11 cellular contexts compared by ENCODE assay signal in genomic region chr1:246005067-246005466, GRCh38.
DNase-seq lines count a peak whose midpoint lies in the region; ATAC-seq and TF ChIP-seq lines count a peak whose summit lies in the region.
"Had no signal": no experiment of that assay in that cellular context is flagged by ENCODE, and none has a peak within 500 bp of the region (broad histone marks: within the 10 kb centered on the region; RNA-seq: fewer than 3 reads in every experiment).

No MANE protein-coding gene starts in this region.

- H3K36me3 ChIP-seq in trophoblast cell (ENCODE audit: control insufficient read depth in 1 of 2, insufficient read depth in 2 of 2, low read length in 2 of 2), result no peaks in the 10 kb centered on the region

- no peak overlapping the region for H4K91ac ChIP-seq in trophoblast cell (ENCODE audit: low read depth, low read length)

- no peaks in the 10 kb centered on the region for H3K79me2 ChIP-seq in trophoblast cell (ENCODE audit: control insufficient read depth, insufficient read depth, low read length, poor library complexity)

- no peak for TF ChIP-seq POLR2A in erythroblast (IDR thresholded peaks at IDR 0.05; ENCODE audit: low read length)

- no peak overlapping the region for H2AK5ac ChIP-seq in trophoblast cell (ENCODE audit: low read length)

- H2BK5ac ChIP-seq in trophoblast cell (ENCODE audit: low read depth, low read length, poor library complexity), result peak overlapping the region; percentile 32

- peaks cover 39% of the 10 kb centered on the region for H3K4me1 Mint-ChIP-seq in mesothelial cell of epicardium

- TF ChIP-seq CTCF in epithelial cell of esophagus (IDR thresholded peaks at IDR 0.05; ENCODE audit: insufficient read depth, low read depth, low read length, missing control alignments) (no peak), mesothelial cell of epicardium (IDR thresholded peaks at IDR 0.05; ENCODE audit: unreplicated experiment) (no peak)

- H3K23ac ChIP-seq in trophoblast cell (ENCODE audit: low read length), result no peak overlapping the region

- no peak overlapping the region for H3K4me3 ChIP-seq in epithelial cell of esophagus (ENCODE audit: low read length)
- H3K4me3 ChIP-seq in trophoblast cell (ENCODE audit: low read depth, low read length), result no peak overlapping the region

- intact Hi-C loops in sciatic nerve (cut with DNase I), result loop anchor here (10.0 kb wide), 1 partner anchor 850 kb away; the partner anchor contains the start of gene KIF26B

- no peaks in the 10 kb centered on the region for H3K36me3 Mint-ChIP-seq in mesothelial cell of epicardium

- H3K27ac Mint-ChIP-seq in mesothelial cell of epicardium, result no peak overlapping the region
- H3K27ac Mint-ChIP-seq: progenitor cell of endocrine pancreas had no signal

- H3K27me3 ChIP-seq in trophoblast cell (ENCODE audit: insufficient read depth, low read length), result no peaks in the 10 kb centered on the region

- no peak overlapping the region for H3K14ac ChIP-seq in trophoblast cell (ENCODE audit: low read length)

- DNase-seq in GDM1 (lab: John Stamatoyannopoulos, UW) (peak; percentile 4), NCI-H446 (lab: John Stamatoyannopoulos, UW) (peak; percentile 17 to 40), epithelial cell of esophagus (ENCODE audit: low read depth) (peak; percentile 69), trophoblast cell (peak in 1 of 2 donors; percentile 65), mesothelial cell of epicardium (ENCODE audit: low spot score in 2 of 2, unreplicated experiment in 2 of 2) (no peak), NCI-H82 (lab: John Stamatoyannopoulos, UW) (no peak), sciatic nerve (ENCODE audit: low spot score) (no peak), erythroblast (lab: John Stamatoyannopoulos, UW) (no peak)
- DNase-seq: activated T-cell treated with anti-CD3 and anti-CD28 coated beads for 4 hours, NCI-H524 treated with DMSO at 0.1 percent for 48 hours had no signal

- H2BK120ac ChIP-seq in trophoblast cell (ENCODE audit: insufficient read depth, low read length, poor library complexity), result peak overlapping the region; percentile 43

- H2BK12ac ChIP-seq in trophoblast cell (ENCODE audit: low read length), result no peak overlapping the region

- no peak overlapping the region for H4K8ac ChIP-seq in trophoblast cell (ENCODE audit: low read depth, low read length)

- WGBS in trophoblast cell (ENCODE audit: extremely low coverage, insufficient coverage, insufficient read length), result no CpG with 5 or more reads among the region's 3 CpGs

- no peak overlapping the region for H3K4ac ChIP-seq in trophoblast cell (ENCODE audit: low read depth, low read length)

- H3K4me1 ChIP-seq in trophoblast cell (ENCODE audit: control insufficient read depth in 1 of 2, insufficient read depth in 2 of 2, low read length in 2 of 2), result peaks cover 12 to 13% of the 10 kb centered on the region in 2 experiments

- H3K9me3 Mint-ChIP-seq in mesothelial cell of epicardium, result no peaks in the 10 kb centered on the region

- peaks cover 30% of the 10 kb centered on the region for H3K79me1 ChIP-seq in trophoblast cell (ENCODE audit: low read length)

- no peaks in the 10 kb centered on the region for H3K9me3 ChIP-seq in trophoblast cell (ENCODE audit: insufficient read depth, low read depth, low read length)

- no peak overlapping the region for H4K12ac ChIP-seq in trophoblast cell (ENCODE audit: low read depth, low read length)

- H3K9ac ChIP-seq in trophoblast cell (ENCODE audit: low read length), result no peak overlapping the region

- ATAC-seq in sciatic nerve, result no peak

- H3K18ac ChIP-seq in trophoblast cell (ENCODE audit: low read length), result no peak overlapping the region

- H3K4me2 ChIP-seq in trophoblast cell (ENCODE audit: low read length), result no peak overlapping the region

- no peaks in the 10 kb centered on the region for H3K27me3 Mint-ChIP-seq in mesothelial cell of epicardium (ENCODE audit: low read depth)

- H3K4me3 Mint-ChIP-seq in mesothelial cell of epicardium, result no peak overlapping the region

- H3K27ac ChIP-seq in trophoblast cell (ENCODE audit: low read depth, low read length), result peak overlapping the region; percentile 12

- H2AFZ ChIP-seq in trophoblast cell (ENCODE audit: insufficient read depth, low read length, poor library complexity), result no peak overlapping the region

Comparison
In these comparisons a context has a peak if more than half of its experiments do, and no peak if none do; other contexts are left out.
1. DNase-seq: peak in GDM1 (single experiment), NCI-H446 (2 of 2) and epithelial cell of esophagus (single experiment); none in mesothelial cell of epicardium (0 of 2), NCI-H82 (single experiment), sciatic nerve (single experiment) and erythroblast (0 of 2).